In the genomic region with DNA sequence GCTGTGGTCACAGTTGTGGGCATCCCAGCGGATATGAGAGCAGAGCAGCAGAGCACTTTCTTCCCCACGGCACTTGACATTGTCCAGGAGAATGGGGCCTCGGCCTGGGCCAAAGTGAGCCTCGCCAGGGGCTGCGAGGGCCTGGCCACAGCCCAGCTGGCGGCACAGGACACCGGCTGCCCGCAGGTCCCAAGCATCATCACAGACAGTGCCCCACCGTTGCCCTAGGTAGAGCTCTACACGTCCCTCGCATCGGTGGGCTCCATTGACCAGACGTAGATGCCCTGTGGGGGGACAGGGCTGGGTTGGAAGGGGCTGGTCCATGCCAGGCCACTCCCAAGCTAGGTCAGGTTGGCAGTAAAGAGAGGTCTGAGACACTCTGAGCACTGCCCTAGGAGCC, we compare ENCODE assay signal across 19 cellular contexts. TPM values are rescaled to one million over a fixed set of nuclear protein-coding genes. Genes with fewer than 3 reads are reported as not detected.
DNase-seq lines count a peak whose midpoint lies in the region; ATAC-seq, FAIRE-seq and TF ChIP-seq lines count a peak whose summit lies in the region.
"Had no signal": no experiment of that assay in that cellular context is flagged by ENCODE, and none has a peak within 500 bp of the region (broad histone marks: within the 10 kb centered on the region; RNA-seq: fewer than 3 reads in every experiment).

No MANE protein-coding gene starts in this region.

- WGBS in A549 (ENCODE audit: missing lambda C conversion rate), result 73% methylated on average over 1 of the region's 13 CpGs

- no peak for FAIRE-seq in A549 (lab: Jason Lieb, UNC)
- FAIRE-seq in endothelial cell of umbilical vein (lab: Jason Lieb, UNC), result no peak
- FAIRE-seq: D721Med had no signal

- no peak for TF ChIP-seq EP300 in A549 (IDR thresholded peaks at IDR 0.05)

- dilution Hi-C loops in endothelial cell of umbilical vein (cut with MboI; ENCODE audit: extremely low pct_ligation_motif_present, low sequenced_read_pairs), result no loop called here

- no peaks in the 10 kb centered on the region for H3K36me3 ChIP-seq in BLaER1 treated with 17β-estradiol and CSF1 and Interleukin-3, amounts not matched to agents 10 nM and 100 nM
- no peaks in the 10 kb centered on the region for H3K36me3 ChIP-seq in endothelial cell of umbilical vein (ENCODE audit: control insufficient read depth in 2 of 2, extremely low read depth in 1 of 2, insufficient read depth in 2 of 2, low read length in 2 of 2)
- H3K36me3 ChIP-seq in osteoblast (ENCODE audit: insufficient read depth, low read length), result no peaks in the 10 kb centered on the region
- H3K36me3 ChIP-seq: BE2C, HAP-1 had no signal

- no peak overlapping the region for H3K4me2 ChIP-seq in A549
- peak overlapping the region in 10 of 11 experiments; percentile 40 to 83 (median 71); a peak in 17 of 22 replicates for H3K4me2 ChIP-seq in BLaER1 treated with 17β-estradiol and CSF1 and Interleukin-3, amounts not matched to agents 10 nM and 100 nM
- no peak overlapping the region for H3K4me2 ChIP-seq in endothelial cell of umbilical vein (ENCODE audit: insufficient read depth, low read length)
- no peak overlapping the region for H3K4me2 ChIP-seq in osteoblast (ENCODE audit: insufficient read depth, low read length)
- H3K4me2 ChIP-seq: PC-9 had no signal

- no peaks in the 10 kb centered on the region for H3K9me1 ChIP-seq in endothelial cell of umbilical vein (replicated peaks; ENCODE audit: control insufficient read depth, extremely low read depth, insufficient read depth, low read length)

- DNase-seq in A549 (ENCODE audit: low read depth in 1 of 2, low spot score in 1 of 2) (no peak), endothelial cell of umbilical vein (ENCODE audit: low read depth, low spot score) (no peak), osteoblast (ENCODE audit: insufficient read length, low spot score, missing footprints) (peak; percentile 21), T-helper 1 cell (no peak), NCI-H524 (lab: John Stamatoyannopoulos, UW) (no peak)
- DNase-seq: BE2C; CD8-positive, alpha-beta memory T cell; DMS79 treated with DMSO at 0.1 percent for 48 hours; KBM-7; NCI-H1436; NCI-H2029; NCI-H2171 treated with DMSO at 0.1 percent for 48 hours; NCI-H510A; NCI-H82; PC-9 had no signal

- TF ChIP-seq POLR2A in A549 (IDR thresholded peaks at IDR 0.05; ENCODE audit: low read length) (no peak), endothelial cell of umbilical vein (IDR thresholded peaks at IDR 0.05; ENCODE audit: low read depth, low read length) (no peak)

- no peak for TF ChIP-seq RAD21 in A549 (conservative IDR thresholded peaks at IDR 0.05 in 1 of 2, IDR thresholded peaks at IDR 0.05 in 1 of 2)

- H3K9ac ChIP-seq in BLaER1 treated with 17β-estradiol and CSF1 and Interleukin-3, amounts not matched to agents 10 nM and 100 nM, result peak overlapping the region in 5 of 11 experiments; percentile 20 to 69 (median 59); a peak in 5 of 22 replicates
- no peak overlapping the region for H3K9ac ChIP-seq in endothelial cell of umbilical vein (replicated peaks; ENCODE audit: extremely low read depth, insufficient read depth, low read length)

- peaks cover 22% of the 10 kb centered on the region for H3K4me1 ChIP-seq in A549
- peaks cover 37 to 52% (median 43%) of the 10 kb centered on the region in 10 experiments for H3K4me1 ChIP-seq in BLaER1 treated with 17β-estradiol and CSF1 and Interleukin-3, amounts not matched to agents 10 nM and 100 nM
- H3K4me1 ChIP-seq in endothelial cell of umbilical vein (ENCODE audit: control insufficient read depth, extremely low read depth, insufficient read depth, low read length), result peaks cover 10% of the 10 kb centered on the region
- H3K4me1 ChIP-seq in osteoblast (ENCODE audit: insufficient read depth, low read length), result peaks cover 13% of the 10 kb centered on the region

- H3K4me3 ChIP-seq in A549 (no peak overlapping the region), endothelial cell of umbilical vein (replicated peaks in 1 of 3; ENCODE audit: insufficient read depth in 1 of 3, low read depth in 1 of 3, low read length in 3 of 3) (no peak overlapping the region), osteoblast (ENCODE audit: insufficient read depth, low read length) (no peak overlapping the region)
- H3K4me3 ChIP-seq in BLaER1 treated with 17β-estradiol and CSF1 and Interleukin-3, amounts not matched to agents 10 nM and 100 nM, result no peak overlapping the region
- H3K4me3 ChIP-seq: HAP-1, PC-9 had no signal

- CTCF ChIA-PET in A549 (lab: Yijun Ruan, JAX) (interaction anchor here (1.1 to 1.5 kb wide), 3 partner anchors 9 to 30 kb away, joined by 3 to 4 read pairs (median 4); no protein-coding TSS in a partner anchor), endothelial cell of umbilical vein (lab: Charles Lee) (interaction anchor here (1.8 kb wide), 1 partner anchor 26 kb away, joined by 6 read pairs; no protein-coding TSS in a partner anchor)

- H3K79me2 ChIP-seq in endothelial cell of umbilical vein (ENCODE audit: control insufficient read depth, insufficient read depth, low read length), result no peaks in the 10 kb centered on the region
- no peaks in the 10 kb centered on the region for H3K79me2 ChIP-seq in osteoblast (ENCODE audit: insufficient read depth, low read length)

- H3K9me3 ChIP-seq in A549 (no peaks in the 10 kb centered on the region), endothelial cell of umbilical vein (replicated peaks; ENCODE audit: control insufficient read depth, insufficient read depth, low read length) (no peaks in the 10 kb centered on the region), osteoblast (ENCODE audit: low read depth, low read length) (no peaks in the 10 kb centered on the region)
- H3K9me3 ChIP-seq in BLaER1 treated with 17β-estradiol and CSF1 and Interleukin-3, amounts not matched to agents 10 nM and 100 nM (replicated peaks in 1 of 11), result no peaks in the 10 kb centered on the region
- H3K9me3 ChIP-seq: BE2C, HAP-1 had no signal

- no peak for ATAC-seq in A549
- no peak for ATAC-seq in GM19328 (IDR thresholded peaks at IDR 0.05; ENCODE audit: unreplicated experiment)

- no TSS peak for BruUV-seq in endothelial cell of umbilical vein (replicated peaks; lab: Mats Ljungman, UMichigan)

- POLR2A ChIA-PET in A549 (lab: Yijun Ruan, JAX), result no interaction called here
- POLR2A ChIA-PET in endothelial cell of umbilical vein (lab: Charles Lee), result no interaction called here

- H2AFZ ChIP-seq in endothelial cell of umbilical vein (ENCODE audit: low read depth, low read length), result peak overlapping the region; percentile 97
- no peak overlapping the region for H2AFZ ChIP-seq in osteoblast (ENCODE audit: low read length)
- H2AFZ ChIP-seq: PC-9 had no signal

- peak overlapping the region; percentile 83 to 96; a peak in 5 of 6 replicates for H3K27ac ChIP-seq in A549
- H3K27ac ChIP-seq in BLaER1 treated with 17β-estradiol and CSF1 and Interleukin-3, amounts not matched to agents 10 nM and 100 nM, result peak overlapping the region in 10 of 11 experiments; percentile 29 to 85 (median 66); a peak in 16 of 22 replicates
- no peak overlapping the region for H3K27ac ChIP-seq in endothelial cell of umbilical vein (ENCODE audit: insufficient read depth, low read depth, low read length)
- H3K27ac ChIP-seq in osteoblast (ENCODE audit: low read depth, low read length), result no peak overlapping the region
- H3K27ac ChIP-seq: PC-9 had no signal

- H3K27me3 ChIP-seq in BLaER1 treated with 17β-estradiol and CSF1 and Interleukin-3, amounts not matched to agents 10 nM and 100 nM, result no peaks in the 10 kb centered on the region
- H3K27me3 ChIP-seq in endothelial cell of umbilical vein (ENCODE audit: control insufficient read depth in 2 of 2, insufficient read depth in 2 of 2, low read length in 2 of 2), result no peaks in the 10 kb centered on the region
- no peaks in the 10 kb centered on the region for H3K27me3 ChIP-seq in osteoblast (ENCODE audit: insufficient read depth, low read length)
- H3K27me3 ChIP-seq: BE2C had no signal

- no peaks in the 10 kb centered on the region for H4K20me1 ChIP-seq in BLaER1 treated with 17β-estradiol and CSF1 and Interleukin-3, amounts not matched to agents 10 nM and 100 nM
- H4K20me1 ChIP-seq in endothelial cell of umbilical vein (replicated peaks; ENCODE audit: control insufficient read depth, extremely low read depth, insufficient read depth, low read length) (no peaks in the 10 kb centered on the region), osteoblast (ENCODE audit: insufficient read depth, low read length) (no peaks in the 10 kb centered on the region)

- intact Hi-C loops in endothelial cell of umbilical vein (cut with micrococcal nuclease), result no loop called here

- TF ChIP-seq CTCF in A549 (IDR thresholded peaks at IDR 0.05), result no peak
- TF ChIP-seq CTCF in endothelial cell of umbilical vein (IDR thresholded peaks at IDR 0.05; ENCODE audit: extremely low read depth in 1 of 2, insufficient read depth in 1 of 2, low read depth in 1 of 2, low read length in 2 of 2), result no peak
- TF ChIP-seq CTCF in osteoblast (IDR thresholded peaks at IDR 0.05; ENCODE audit: extremely low read depth, low read depth, low read length), result no peak

RNA-seq across cellular contexts. Expression of a gene that starts 19.4 kb away (rescaled TPM):
- polyA plus RNA-seq in A549 (2011; rRNA removed), result 0.45 and 0.91 TPM in 2 replicates
- polyA plus RNA-seq in A549 (2012; cell fraction: cytosol; rRNA removed), result 1.1 and 1.4 TPM in 2 replicates
- 1.7 and 2.3 TPM in 2 replicates for polyA plus RNA-seq in A549 (2012; cell fraction: nucleus; rRNA removed)
- polyA plus RNA-seq in A549 (2017; fragmentation: RNase III; extraction: RNeasy Plus Mini Kit Qiagen cat#74134 plus additional on column Dnase treatment), result 0.79 to 1.0 TPM (median 1.0 TPM) in 3 replicates
- polyA minus RNA-seq in A549 (2011; rRNA and poly(A)+ RNA removed), result 0.66 and 0.92 TPM in 2 replicates
- total RNA-seq in endothelial cell of umbilical vein, result 0.39 and 0.46 TPM in 2 replicates
- 0.88 and 1.1 TPM in 2 replicates for polyA plus RNA-seq in endothelial cell of umbilical vein
- 0.59 TPM in 2 replicates for polyA plus RNA-seq in endothelial cell of umbilical vein (2011; cell fraction: cytosol; rRNA removed)
- 0.26 and 0.38 TPM in 2 replicates for polyA plus RNA-seq in endothelial cell of umbilical vein (2011; cell fraction: nucleus; rRNA removed)
- polyA plus RNA-seq in endothelial cell of umbilical vein (2012), result 0.37 and 0.68 TPM in 2 replicates
- polyA minus RNA-seq in endothelial cell of umbilical vein, result 0.30 and 0.53 TPM in 2 replicates
- 1.7 TPM for polyA minus RNA-seq in endothelial cell of umbilical vein (2011; cell fraction: cytosol; rRNA and poly(A)+ RNA removed)
- polyA minus RNA-seq in endothelial cell of umbilical vein (2011; cell fraction: nucleus; rRNA and poly(A)+ RNA removed), result not detected in 2 replicates
- 0.88 and 1.1 TPM in 2 replicates for total RNA-seq in osteoblast

RNA-seq across cellular contexts. Expression of a gene that starts 31.3 kb away (rescaled TPM):
- polyA plus RNA-seq in A549 (2011; rRNA removed) (140 and 141 TPM in 2 replicates), A549 (2017; fragmentation: RNase III; extraction: RNeasy Plus Mini Kit Qiagen cat#74134 plus additional on column Dnase treatment) (295 to 306 TPM (median 302 TPM) in 3 replicates), endothelial cell of umbilical vein (41.3 and 55.6 TPM in 2 replicates)
- polyA plus RNA-seq in A549 (2012; cell fraction: cytosol; rRNA removed), result 45.1 and 50.9 TPM in 2 replicates
- 40.3 and 49.7 TPM in 2 replicates for polyA plus RNA-seq in A549 (2012; cell fraction: nucleus; rRNA removed)
- polyA minus RNA-seq in A549 (2011; rRNA and poly(A)+ RNA removed), result 131 and 145 TPM in 2 replicates
- total RNA-seq in endothelial cell of umbilical vein (199 and 205 TPM in 2 replicates), osteoblast (99.9 and 121 TPM in 2 replicates)
- polyA plus RNA-seq in endothelial cell of umbilical vein (2011; cell fraction: cytosol; rRNA removed), result 62.4 and 66.2 TPM in 2 replicates
- 38.7 and 46.1 TPM in 2 replicates for polyA plus RNA-seq in endothelial cell of umbilical vein (2011; cell fraction: nucleus; rRNA removed)
- 145 and 187 TPM in 2 replicates for polyA plus RNA-seq in endothelial cell of umbilical vein (2012)
- polyA minus RNA-seq in endothelial cell of umbilical vein, result 94.8 and 112 TPM in 2 replicates
- polyA minus RNA-seq in endothelial cell of umbilical vein (2011; cell fraction: cytosol; rRNA and poly(A)+ RNA removed), result 82.6 TPM
- 34.6 and 36.4 TPM in 2 replicates for polyA minus RNA-seq in endothelial cell of umbilical vein (2011; cell fraction: nucleus; rRNA and poly(A)+ RNA removed)

RNA-seq across cellular contexts. Expression of a gene that starts 34.7 kb away (rescaled TPM):
- polyA plus RNA-seq in A549 (2011; rRNA removed) (26.5 and 38.6 TPM in 2 replicates), A549 (2017; fragmentation: RNase III; extraction: RNeasy Plus Mini Kit Qiagen cat#74134 plus additional on column Dnase treatment) (19.5 to 21.4 TPM (median 20.1 TPM) in 3 replicates), endothelial cell of umbilical vein (3.0 and 4.3 TPM in 2 replicates)
- 23.7 and 28.6 TPM in 2 replicates for polyA plus RNA-seq in A549 (2012; cell fraction: cytosol; rRNA removed)
- polyA plus RNA-seq in A549 (2012; cell fraction: nucleus; rRNA removed), result 31.7 and 32.8 TPM in 2 replicates
- polyA minus RNA-seq in A549 (2011; rRNA and poly(A)+ RNA removed), result 80.6 and 90.3 TPM in 2 replicates
- total RNA-seq in endothelial cell of umbilical vein (0.32 and 4.0 TPM in 2 replicates), osteoblast (3.5 and 6.2 TPM in 2 replicates)
- polyA plus RNA-seq in endothelial cell of umbilical vein (2011; cell fraction: cytosol; rRNA removed), result 1.7 and 1.9 TPM in 2 replicates
- 1.4 and 1.7 TPM in 2 replicates for polyA plus RNA-seq in endothelial cell of umbilical vein (2011; cell fraction: nucleus; rRNA removed)
- polyA plus RNA-seq in endothelial cell of umbilical vein (2012), result 2.5 and 4.7 TPM in 2 replicates
- polyA minus RNA-seq in endothelial cell of umbilical vein, result 2.6 and 6.7 TPM in 2 replicates
- polyA minus RNA-seq in endothelial cell of umbilical vein (2011; cell fraction: cytosol; rRNA and poly(A)+ RNA removed), result 28.8 TPM
- polyA minus RNA-seq in endothelial cell of umbilical vein (2011; cell fraction: nucleus; rRNA and poly(A)+ RNA removed), result 0.24 and 0.48 TPM in 2 replicates

Comparison
In these comparisons a context has a peak if more than half of its experiments do, and no peak if none do; other contexts are left out.
1. H3K27ac ChIP-seq: peak in A549 (2 of 2) and BLaER1 treated with 17β-estradiol and CSF1 and Interleukin-3, amounts not matched to agents 10 nM and 100 nM (10 of 11); none in endothelial cell of umbilical vein (single experiment) and osteoblast (single experiment).
2. H3K4me2 ChIP-seq: peak in BLaER1 treated with 17β-estradiol and CSF1 and Interleukin-3, amounts not matched to agents 10 nM and 100 nM (10 of 11); none in A549 (single experiment), endothelial cell of umbilical vein (single experiment) and osteoblast (single experiment).